7 cellular contexts compared by ENCODE assay signal in genomic region chr9:127921592-127922120, GRCh38. TPM values are rescaled to one million over a fixed set of nuclear protein-coding genes. Genes with fewer than 3 reads are reported as not detected.
DNase-seq lines count a peak whose midpoint lies in the region; ATAC-seq and TF ChIP-seq lines count a peak whose summit lies in the region.

No MANE protein-coding gene starts in this region.

- DNase-seq in GM10266 (ENCODE audit: extremely low spot score) (peak; percentile 87), MM.1S (peak; percentile 63), cerebellum (ENCODE audit: low spot score) (peak; percentile 85), lower lobe of right lung (peak; percentile 84)
- DNase-seq in activated CD4-positive, alpha-beta T cell treated with anti-CD3 and anti-CD28 coated beads for 1 hour, result peak; percentile 71
- DNase-seq in stimulated activated CD8-positive, alpha-beta memory T cell treated with anti-CD3 and anti-CD28 coated beads, Interleukin-2, amount 100 ng/mL, for 1 hour (ENCODE audit: low read depth in 2 of 2), result peak; percentile 67

- H3K9me3 ChIP-seq in MM.1S (replicated peaks; ENCODE audit: insufficient read depth, low read length), result no peaks in the 10 kb centered on the region
- H3K9me3 ChIP-seq in lower lobe of right lung, result no peaks in the 10 kb centered on the region

- H3K27ac ChIP-seq in MM.1S (ENCODE audit: low read length) (no peak overlapping the region), lower lobe of right lung (no peak overlapping the region)

- H3F3A ChIP-seq in MM.1S (ENCODE audit: insufficient read depth, low read length), result peaks cover 17% of the 10 kb centered on the region; the same call in 1 of the 2 replicates

- H3K27me3 ChIP-seq in MM.1S (replicated peaks; ENCODE audit: insufficient read depth, low read length) (no peaks in the 10 kb centered on the region), lower lobe of right lung (ENCODE audit: low read depth) (peaks cover 5% of the 10 kb centered on the region)

- intact Hi-C loops in lower lobe of right lung (cut with DNase I), result no loop called here

- H3K9me2 ChIP-seq in MM.1S (replicated peaks; ENCODE audit: insufficient read depth, low read length), result no peaks in the 10 kb centered on the region

- H2AFZ ChIP-seq in MM.1S (ENCODE audit: low read length), result no peak overlapping the region

- H4K20me1 ChIP-seq in MM.1S (ENCODE audit: insufficient read depth, low read length), result no peaks in the 10 kb centered on the region

- peaks cover 30% of the 10 kb centered on the region for H3K4me1 ChIP-seq in MM.1S (ENCODE audit: low read length)
- peaks cover 48% of the 10 kb centered on the region for H3K4me1 ChIP-seq in lower lobe of right lung

- TF ChIP-seq CTCF in GM10266 (IDR thresholded peaks at IDR 0.05; ENCODE audit: control insufficient read depth, insufficient read depth, low read depth, missing control alignments), result peak; percentile 96
- TF ChIP-seq CTCF in MM.1S (IDR thresholded peaks at IDR 0.05; ENCODE audit: low read length), result peak; percentile 88
- TF ChIP-seq CTCF in lower lobe of right lung (IDR thresholded peaks at IDR 0.05), result peak; percentile 99

- H3K4me3 ChIP-seq in MM.1S (ENCODE audit: low read length) (peak overlapping the region; percentile 27; the same call in 1 of the 2 replicates), lower lobe of right lung (peak overlapping the region; percentile 31)

- peak overlapping the region; percentile 67 for H3K4me2 ChIP-seq in MM.1S (ENCODE audit: low read depth, low read length)

- H3K36me3 ChIP-seq in MM.1S (replicated peaks; ENCODE audit: insufficient read depth, low read length), result no peaks in the 10 kb centered on the region
- peaks cover 4% of the 10 kb centered on the region for H3K36me3 ChIP-seq in lower lobe of right lung

- no peak overlapping the region for H3K9ac ChIP-seq in MM.1S (ENCODE audit: low read length)

- ATAC-seq in lower lobe of right lung, result peak; percentile 40 to 51
- ATAC-seq in GM18873 (IDR thresholded peaks at IDR 0.05; ENCODE audit: low FRiP score, unreplicated experiment), result no peak

- H3K79me2 ChIP-seq in MM.1S (ENCODE audit: low read length), result peaks cover 10% of the 10 kb centered on the region

RNA-seq across cellular contexts. Expression of gene ST6GALNAC4, which starts 4.8 kb away (rescaled TPM):
- 9.0 TPM for total RNA-seq in cerebellum
- total RNA-seq in lower lobe of right lung, result 45.6 TPM

RNA-seq across cellular contexts. Expression of gene PIP5KL1, which starts 8.9 kb away (rescaled TPM):
- total RNA-seq in cerebellum, result 3.5 TPM
- total RNA-seq in lower lobe of right lung, result 11.5 TPM

RNA-seq across cellular contexts. Expression of gene DPM2, which starts 16.0 kb away (rescaled TPM):
- 11.0 TPM for total RNA-seq in cerebellum
- 33.7 TPM for total RNA-seq in lower lobe of right lung

RNA-seq across cellular contexts. Expression of gene ST6GALNAC6, which starts 22.3 kb away (rescaled TPM):
- total RNA-seq in cerebellum (18.8 TPM), lower lobe of right lung (82.0 TPM)

RNA-seq across cellular contexts. Expression of gene AK1, which starts 44.2 kb away (rescaled TPM):
- 23.0 TPM for total RNA-seq in cerebellum
- 185 TPM for total RNA-seq in lower lobe of right lung
